8 cellular contexts compared by ENCODE assay signal in genomic region chr1:43454270-43455011, GRCh38. TPM values are rescaled to one million over a fixed set of nuclear protein-coding genes. Genes with fewer than 3 reads are reported as not detected.
DNase-seq lines count a peak whose midpoint lies in the region; ATAC-seq and TF ChIP-seq lines count a peak whose summit lies in the region.

No MANE protein-coding gene starts in this region.

- peaks cover 29% of the 10 kb centered on the region for H3K27me3 Mint-ChIP-seq in CD4-positive, CD25-positive, alpha-beta regulatory T cell
- no peaks in the 10 kb centered on the region for H3K27me3 Mint-ChIP-seq in osteocyte (ENCODE audit: unreplicated experiment)

- H3K9me3 Mint-ChIP-seq in CD4-positive, CD25-positive, alpha-beta regulatory T cell = no peaks in the 10 kb centered on the region
- H3K9me3 Mint-ChIP-seq in osteocyte (ENCODE audit: unreplicated experiment) = peaks cover 7% of the 10 kb centered on the region

- no peaks in the 10 kb centered on the region for H3K9me3 ChIP-seq in CD4-positive, CD25-positive, alpha-beta regulatory T cell (ENCODE audit: control insufficient read depth in 2 of 2, low read length in 2 of 2)
- 0 out of 2 replicates have a peak, but pooled peaks cover 3% of the 10 kb centered on the region for H3K9me3 ChIP-seq in SJSA1 (replicated peaks)
- no peaks in the 10 kb centered on the region for H3K9me3 ChIP-seq in adrenal gland (replicated peaks in 1 of 3)

- H3K27ac Mint-ChIP-seq in CD4-positive, CD25-positive, alpha-beta regulatory T cell = peak overlapping the region; percentile 76 to 83 (median 80)
- peak overlapping the region; percentile 95 for H3K27ac Mint-ChIP-seq in osteocyte (ENCODE audit: unreplicated experiment)

- H3K27ac ChIP-seq in CD4-positive, CD25-positive, alpha-beta regulatory T cell (ENCODE audit: insufficient read depth, low read length, poor library complexity, severe bottlenecking) = no peak overlapping the region
- peak overlapping the region; percentile 87 for H3K27ac ChIP-seq in SJSA1
- H3K27ac ChIP-seq in adrenal gland = peak overlapping the region in 4 of 5 donors; percentile 67 to 92 (median 88)

- TF ChIP-seq CTCF in adrenal gland (IDR thresholded peaks at IDR 0.05) = peak in 4 of 6 experiments; percentile 8 to 50 (median 34)
- TF ChIP-seq CTCF in osteocyte (IDR thresholded peaks at IDR 0.05) = no peak

- H3K4me1 ChIP-seq in CD4-positive, CD25-positive, alpha-beta regulatory T cell (ENCODE audit: control insufficient read depth, insufficient read depth, low read length, poor library complexity, severe bottlenecking) = peaks cover 10% of the 10 kb centered on the region
- H3K4me1 ChIP-seq in SJSA1 (replicated peaks) (peaks cover 26% of the 10 kb centered on the region), adrenal gland (replicated peaks in 1 of 2) (peaks cover 7% of the 10 kb centered on the region in 2 donors)

- H3K36me3 Mint-ChIP-seq in CD4-positive, CD25-positive, alpha-beta regulatory T cell = peaks cover 5% of the 10 kb centered on the region
- peaks cover 22% of the 10 kb centered on the region for H3K36me3 Mint-ChIP-seq in osteocyte (ENCODE audit: unreplicated experiment)

- 11 to 16% (median 14%) methylated on average over 19 of the region's 19 CpGs for WGBS in adrenal gland, 4 donors

- H3K27me3 ChIP-seq in CD4-positive, CD25-positive, alpha-beta regulatory T cell (ENCODE audit: control insufficient read depth, insufficient read depth, low read length) = peaks cover 19% of the 10 kb centered on the region
- H3K27me3 ChIP-seq in SJSA1 (replicated peaks) (no peaks in the 10 kb centered on the region), adrenal gland (no peaks in the 10 kb centered on the region)

- H3K36me3 ChIP-seq in CD4-positive, CD25-positive, alpha-beta regulatory T cell (ENCODE audit: control insufficient read depth, insufficient read depth, low read length) = peaks cover 15% of the 10 kb centered on the region
- peaks cover 32% of the 10 kb centered on the region for H3K36me3 ChIP-seq in SJSA1
- peaks cover 0 to 19% of the 10 kb centered on the region in 2 donors for H3K36me3 ChIP-seq in adrenal gland (replicated peaks in 1 of 2)

- peak; percentile 5 for TF ChIP-seq POLR2A in adrenal gland (IDR thresholded peaks at IDR 0.05)

- peaks cover 9 to 24% (median 16%) of the 10 kb centered on the region in 4 donors for H3K4me1 Mint-ChIP-seq in CD4-positive, CD25-positive, alpha-beta regulatory T cell
- H3K4me1 Mint-ChIP-seq in osteocyte (ENCODE audit: unreplicated experiment) = peaks cover 23% of the 10 kb centered on the region

- intact Hi-C loops in adrenal gland (cut with DNase I) (no loop called here), Right ventricle myocardium superior (cut with DNase I) (no loop called here)

- peak overlapping the region; percentile 84 for H3K4me3 ChIP-seq in CD4-positive, CD25-positive, alpha-beta regulatory T cell (ENCODE audit: low read depth, low read length)
- H3K4me3 ChIP-seq in SJSA1 (peak overlapping the region; percentile 54), adrenal gland (peak overlapping the region in 2 of 4 donors; percentile 27 to 69)

- peak; percentile 46 to 85 (median 54) for DNase-seq in CD4-positive, CD25-positive, alpha-beta regulatory T cell
- DNase-seq in LHCN-M2 (ENCODE audit: low read depth) (peak; percentile 62), SJSA1 (ENCODE audit: low read depth in 1 of 2, low spot score in 2 of 2) (peak; percentile 62 to 84), adrenal gland (peak; percentile 60 to 92 (median 81)), Right ventricle myocardium superior (peak; percentile 79), osteocyte (ENCODE audit: extremely low spot score, unreplicated experiment) (peak; percentile 66), ureter (ENCODE audit: low spot score) (peak; percentile 84)

- peak; percentile 62 to 63 for ATAC-seq in CD4-positive, CD25-positive, alpha-beta regulatory T cell (ENCODE audit: low read depth in 2 of 2)
- ATAC-seq in GM21367 (IDR thresholded peaks at IDR 0.05; ENCODE audit: unreplicated experiment) (peak; percentile 68), Right ventricle myocardium superior (ENCODE audit: poor library complexity) (peak; percentile 88)

- H3K4me3 Mint-ChIP-seq in CD4-positive, CD25-positive, alpha-beta regulatory T cell = peak overlapping the region; percentile 85 to 95 (median 94)
- peak overlapping the region; percentile 84 for H3K4me3 Mint-ChIP-seq in osteocyte (ENCODE audit: unreplicated experiment)

RNA-seq across cellular contexts. Expression of gene HYI, which starts 0.7 kb away (rescaled TPM):
- total RNA-seq in CD4-positive, CD25-positive, alpha-beta regulatory T cell = 8.4 TPM
- polyA plus RNA-seq in CD4-positive, CD25-positive, alpha-beta regulatory T cell = 1 to 10 TPM in 3 of 4 donors, under 1 TPM in 1; 0.85 to 3.4 (median 2.4) TPM
- total RNA-seq in LHCN-M2 (2014; rRNA removed) (32.8 and 32.9 TPM in 2 replicates), adrenal gland (10 to 100 TPM; 40.6 to 66.5 (median 51.9) TPM), Right ventricle myocardium superior (20.1 TPM), osteocyte (43.2 and 45.9 TPM in 2 replicates), ureter (50.9 TPM)
- polyA plus RNA-seq in LHCN-M2 (2012) = 57.7 TPM
- 44.3 and 47.2 TPM in 2 replicates for total RNA-seq in SJSA1 (2014; rRNA removed; shearing (Covaris generic))
- 100 to 1,000 TPM in 2 of 3 donors, 10 to 100 TPM in 1; 24.7 to 209 (median 138) TPM for polyA plus RNA-seq in adrenal gland
